ENCODE assay signal across 8 cellular contexts in the genomic region with DNA sequence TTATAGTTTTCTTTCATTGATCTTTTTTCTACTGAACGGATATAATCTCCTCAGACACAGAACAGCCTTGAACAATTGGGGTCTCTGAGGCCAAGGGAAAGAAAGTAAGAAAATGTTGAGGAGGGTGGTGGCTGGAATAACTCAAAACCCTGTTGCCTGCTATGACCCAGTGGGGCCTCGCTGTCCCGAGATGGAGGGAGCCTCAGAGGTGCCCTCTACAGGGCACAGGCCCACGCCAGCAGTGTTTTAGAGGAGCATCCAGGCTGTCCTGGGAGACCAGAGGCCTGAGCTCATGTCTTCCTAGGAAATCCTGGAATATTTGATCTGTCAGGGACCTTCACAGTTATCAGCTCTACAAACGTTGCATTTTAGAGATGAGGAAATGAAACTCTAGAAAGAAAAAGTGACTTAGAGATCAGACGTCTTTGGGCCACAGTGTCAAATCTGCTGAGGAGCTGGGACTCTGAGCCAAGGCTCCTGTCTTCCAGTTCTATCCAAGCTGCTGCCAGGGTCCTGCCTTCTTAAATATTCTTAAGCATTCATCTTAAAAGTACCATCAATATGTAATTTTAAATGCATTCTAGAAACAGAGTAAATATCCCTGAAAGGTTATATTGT. TPM values are rescaled to one million over a fixed set of nuclear protein-coding genes. Genes with fewer than 3 reads are reported as not detected.
DNase-seq lines count a peak whose midpoint lies in the region; ATAC-seq and TF ChIP-seq lines count a peak whose summit lies in the region.

No MANE protein-coding gene starts in this region.

- H2AFZ ChIP-seq in OCI-LY3 (ENCODE audit: low read depth, low read length), result peak overlapping the region; percentile 67; the same call in 1 of the 2 replicates
- H2AFZ ChIP-seq in hepatocyte, result no peak overlapping the region

- peak; percentile 40 for ATAC-seq in HG02852 (IDR thresholded peaks at IDR 0.05; ENCODE audit: unreplicated experiment)

- H3K4me2 ChIP-seq in OCI-LY3 (ENCODE audit: low read length) (peak overlapping the region; percentile 23), hepatocyte (no peak overlapping the region)

- DNase-seq in AG08395 (ENCODE audit: low spot score) (peak; percentile 65), adrenal gland (peak; percentile 24 to 69 (median 54)), hepatocyte (ENCODE audit: low spot score) (peak; percentile 69), GM19238 (ENCODE audit: insufficient read length, low spot score) (no peak)
- peak; percentile 17 for DNase-seq in stimulated activated CD4-positive, alpha-beta T cell treated with anti-CD3 and anti-CD28 coated beads, Interleukin-2, amount 100 ng/mL, for 4 hours (ENCODE audit: low read depth)

- H4K20me1 ChIP-seq in OCI-LY3 (ENCODE audit: insufficient read depth, low read length) (no peaks in the 10 kb centered on the region), hepatocyte (ENCODE audit: insufficient read depth, poor library complexity, severe bottlenecking) (no peaks in the 10 kb centered on the region)

- no peak for TF ChIP-seq POLR2A in adrenal gland (IDR thresholded peaks at IDR 0.05)

- no peak overlapping the region for H3K9ac ChIP-seq in OCI-LY3 (ENCODE audit: low read length)

- H3K27ac ChIP-seq in OCI-LY3 (ENCODE audit: low read length) (no peak overlapping the region), adrenal gland (no peak overlapping the region), hepatocyte (no peak overlapping the region)

- H3K4me3 ChIP-seq in GM12875 (ENCODE audit: low read depth, low read length) (no peak overlapping the region), OCI-LY3 (ENCODE audit: low read length) (no peak overlapping the region), adrenal gland (no peak overlapping the region), hepatocyte (no peak overlapping the region)

- TF ChIP-seq CTCF in GM12875 (IDR thresholded peaks at IDR 0.05; ENCODE audit: borderline replicate concordance, insufficient read depth, low read depth, low read length), result peak; percentile 82
- TF ChIP-seq CTCF in OCI-LY3 (IDR thresholded peaks at IDR 0.05; ENCODE audit: low read depth, low read length), result peak; percentile 59
- peak; percentile 32 to 58 (median 39) for TF ChIP-seq CTCF in adrenal gland (IDR thresholded peaks at IDR 0.05)
- peak; percentile 66 for TF ChIP-seq CTCF in hepatocyte (IDR thresholded peaks at IDR 0.05; ENCODE audit: poor library complexity)

- no peaks in the 10 kb centered on the region for H3K9me2 ChIP-seq in hepatocyte (replicated peaks; ENCODE audit: insufficient read depth)

- WGBS in adrenal gland, 4 donors, result 39 to 43% (median 41%) methylated on average over 6 of the region's 6 CpGs
- WGBS in hepatocyte (ENCODE audit: low lambda C conversion rate, missing lambda C conversion rate), result 25% methylated on average over 6 of the region's 6 CpGs

- no peaks in the 10 kb centered on the region for H3K9me3 ChIP-seq in OCI-LY3 (ENCODE audit: insufficient read depth, low read length)
- H3K9me3 ChIP-seq in adrenal gland (replicated peaks in 1 of 3), result no peaks in the 10 kb centered on the region
- H3K9me3 ChIP-seq in hepatocyte (ENCODE audit: low read depth), result no peaks in the 10 kb centered on the region

- H3K79me2 ChIP-seq in OCI-LY3 (ENCODE audit: low read length), result no peaks in the 10 kb centered on the region
- H3K79me2 ChIP-seq in hepatocyte, result no peaks in the 10 kb centered on the region

- intact Hi-C loops in adrenal gland (cut with DNase I), result no loop called here

- H3K4me1 ChIP-seq in OCI-LY3 (ENCODE audit: low read length) (peaks cover 32% of the 10 kb centered on the region), adrenal gland (replicated peaks in 1 of 2) (no peaks in the 10 kb centered on the region), hepatocyte (ENCODE audit: insufficient read depth) (no peaks in the 10 kb centered on the region)

- H3K27me3 ChIP-seq in OCI-LY3 (ENCODE audit: low read depth, low read length), result no peaks in the 10 kb centered on the region
- H3K27me3 ChIP-seq in adrenal gland, result no peaks in the 10 kb centered on the region
- no peaks in the 10 kb centered on the region for H3K27me3 ChIP-seq in hepatocyte

- no peaks in the 10 kb centered on the region for H3K36me3 ChIP-seq in OCI-LY3 (replicated peaks; ENCODE audit: low read depth, low read length)
- H3K36me3 ChIP-seq in adrenal gland (replicated peaks in 1 of 2), result no peaks in the 10 kb centered on the region
- no peaks in the 10 kb centered on the region for H3K36me3 ChIP-seq in hepatocyte (replicated peaks; ENCODE audit: insufficient read depth, low read depth)

RNA-seq across cellular contexts. Expression of a gene that starts 26.3 kb away (rescaled TPM):
- total RNA-seq in adrenal gland, result 10 to 100 TPM in 5 of 8 donors, 1 to 10 TPM in 3; 6.6 to 23.1 (median 12.2) TPM
- 10 to 100 TPM in 1 of 3 donors, 1 to 10 TPM in 2; 3.2 to 14.2 (median 4.7) TPM for polyA plus RNA-seq in adrenal gland
- 15.3 and 16.8 TPM in 2 replicates for total RNA-seq in hepatocyte
- polyA plus RNA-seq in hepatocyte, result 10.7 and 12.3 TPM in 2 replicates

RNA-seq across cellular contexts. Expression of a gene that starts 31.7 kb away (rescaled TPM):
- total RNA-seq in adrenal gland (1 to 10 TPM in 4 of 8 donors, under 1 TPM in 4; 0.43 to 1.8 (median 1.0) TPM), hepatocyte (5.0 and 5.8 TPM in 2 replicates)
- polyA plus RNA-seq in adrenal gland (1 to 10 TPM in 1 of 3 donors, under 1 TPM in 2; 0.34 to 1.0 (median 0.88) TPM), hepatocyte (2.8 TPM in 2 replicates)
